ENCODE assay signal across 8 cellular contexts in the genomic region with DNA sequence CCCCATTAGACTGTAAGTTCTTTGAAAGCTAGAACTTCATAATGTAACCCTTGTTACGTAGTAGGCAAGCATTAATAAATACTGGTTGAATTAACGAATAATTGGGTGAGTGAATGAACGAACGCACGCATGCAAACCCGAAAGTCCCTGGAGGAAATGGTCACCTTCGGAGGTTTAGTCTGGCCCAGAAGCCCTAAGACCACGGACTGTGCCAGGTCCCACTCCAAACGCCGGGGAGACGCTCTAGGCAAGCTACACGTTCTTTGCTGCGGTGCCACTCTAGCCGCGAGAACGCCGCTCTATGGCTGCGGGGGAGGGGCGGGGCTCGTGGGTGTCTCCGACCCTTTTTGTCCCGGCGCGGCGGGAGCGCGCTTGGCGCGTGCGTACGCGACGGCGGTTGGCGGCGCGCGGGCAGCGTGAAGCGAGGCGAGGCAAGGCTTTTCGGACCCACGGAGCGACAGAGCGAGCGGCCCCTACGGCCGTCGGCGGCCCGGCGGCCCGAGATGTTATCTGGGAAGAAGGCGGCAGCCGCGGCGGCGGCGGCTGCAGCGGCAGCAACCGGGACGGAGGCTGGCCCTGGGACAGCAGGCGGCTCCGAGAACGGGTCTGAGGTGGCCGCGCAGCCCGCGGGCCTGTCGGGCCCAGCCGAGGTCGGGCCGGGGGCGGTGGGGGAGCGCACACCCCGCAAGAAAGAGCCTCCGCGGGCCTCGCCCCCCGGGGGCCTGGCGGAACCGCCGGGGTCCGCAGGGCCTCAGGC. TPM values are rescaled to one million over a fixed set of nuclear protein-coding genes. Genes with fewer than 3 reads are reported as not detected.
DNase-seq lines count a peak whose midpoint lies in the region; ATAC-seq and TF ChIP-seq lines count a peak whose summit lies in the region.

A gene (plus strand): TSS at position 375 of the 757 bp plus-strand sequence. CDS start 129 bp downstream, at position 504.

- intact Hi-C loops in CD4-positive, alpha-beta T cell (cut with DNase I, micrococcal nuclease) = loop anchor here in 1 of 2 experiments (2.0 kb wide), 2 partner anchors 150 to 674 kb away; a partner anchor contains a TSS
- intact Hi-C loops in activated CD4-positive, alpha-beta memory T cell treated with anti-CD3 and anti-CD28 coated beads for 36 hours (cut with micrococcal nuclease) = no loop called here
- intact Hi-C loops in dorsolateral prefrontal cortex (cut with DNase I) (loop anchor here in 1 of 2 donors (2.0 kb wide), 1 partner anchor 674 kb away; no protein-coding TSS in a partner anchor), right lobe of liver (cut with DNase I) (no loop called here)

- peak within 1 kb of the TSS; percentile 53 for H3K27ac ChIP-seq in CD4-positive, alpha-beta T cell (ENCODE audit: low read depth, low read length)
- peak within 1 kb of the TSS in 58 of 59 donors; percentile 2 to 93 (median 81) for H3K27ac ChIP-seq in dorsolateral prefrontal cortex
- peak within 1 kb of the TSS; percentile 71 to 87 (median 71) for H3K27ac ChIP-seq in right lobe of liver

- peak; percentile 81 for TF ChIP-seq POLR2A in right lobe of liver (IDR thresholded peaks at IDR 0.05)

- TF ChIP-seq CTCF in CD4-positive, alpha-beta T cell (IDR thresholded peaks at IDR 0.05) = peak; percentile 25
- TF ChIP-seq CTCF in dorsolateral prefrontal cortex (IDR thresholded peaks at IDR 0.05 in 54 of 56, conservative IDR thresholded peaks at IDR 0.05 in 2 of 56; ENCODE audit: low read depth in 1 of 56, partially characterized antibody in 56 of 56) (peak in 55 of 56 donors; percentile 8 to 76 (median 48)), right lobe of liver (IDR thresholded peaks at IDR 0.05) (peak in 3 of 4 donors; percentile 3 to 31 (median 10))

- no peaks in the 10 kb centered on the region for H3K27me3 ChIP-seq in CD4-positive, alpha-beta T cell (ENCODE audit: control insufficient read depth, insufficient read depth, low read length)
- H3K27me3 ChIP-seq in dorsolateral prefrontal cortex = no peaks in the 10 kb centered on the region
- H3K27me3 ChIP-seq in right lobe of liver = no peaks in the 10 kb centered on the region

- peak within 1 kb of the TSS; percentile 61 to 100 (median 94) for H3K4me3 ChIP-seq in dorsolateral prefrontal cortex
- H3K4me3 ChIP-seq in right lobe of liver = peak within 1 kb of the TSS; percentile 89 to 97 (median 94)

- H3K27me3 Mint-ChIP-seq in CD4-positive, alpha-beta T cell = no peaks in the 10 kb centered on the region
- H3K27me3 Mint-ChIP-seq in activated CD4-positive, alpha-beta memory T cell treated with anti-CD3 and anti-CD28 coated beads for 36 hours = no peaks in the 10 kb centered on the region

- POLR2A ChIA-PET in CD4-positive, alpha-beta T cell (lab: Charles Lee) = interaction anchor here (0.6 to 1.7 kb wide), 6 partner anchors 13 to 724 kb away, joined by 3 to 8 read pairs (median 5); a partner anchor contains a TSS
- POLR2A ChIA-PET in activated CD4-positive, alpha-beta memory T cell treated with anti-CD3 and anti-CD28 coated beads for 36 hours (lab: Charles Lee) = interaction anchor here (0.7 to 1.3 kb wide), 5 partner anchors 37 to 672 kb away, joined by 3 to 4 read pairs (median 4); a partner anchor contains a TSS

- H3K4me3 Mint-ChIP-seq in CD4-positive, alpha-beta T cell = peak within 1 kb of the TSS; percentile 99
- peak within 1 kb of the TSS; percentile 90 for H3K4me3 Mint-ChIP-seq in activated CD4-positive, alpha-beta memory T cell treated with anti-CD3 and anti-CD28 coated beads for 36 hours

- peaks cover 6% of the 10 kb centered on the region for H3K9me3 Mint-ChIP-seq in CD4-positive, alpha-beta T cell
- peaks cover 10% of the 10 kb centered on the region for H3K9me3 Mint-ChIP-seq in activated CD4-positive, alpha-beta memory T cell treated with anti-CD3 and anti-CD28 coated beads for 36 hours

- peaks cover 34% of the 10 kb centered on the region for H3K36me3 Mint-ChIP-seq in CD4-positive, alpha-beta T cell (ENCODE audit: low read depth)
- H3K36me3 Mint-ChIP-seq in activated CD4-positive, alpha-beta memory T cell treated with anti-CD3 and anti-CD28 coated beads for 36 hours = peaks cover 15% of the 10 kb centered on the region

- peaks cover 51% of the 10 kb centered on the region for H3K4me1 Mint-ChIP-seq in CD4-positive, alpha-beta T cell (ENCODE audit: low read depth)
- H3K4me1 Mint-ChIP-seq in activated CD4-positive, alpha-beta memory T cell treated with anti-CD3 and anti-CD28 coated beads for 36 hours (ENCODE audit: low read depth) = peaks cover 39% of the 10 kb centered on the region

- peak; percentile 92 to 96 (median 94) for DNase-seq in CD4-positive, alpha-beta T cell
- DNase-seq in NCI-H774 (lab: John Stamatoyannopoulos, UW) (peak; percentile 89), dorsolateral prefrontal cortex (peak; percentile 96 to 98 (median 98)), right lobe of liver (peak; percentile 97 to 98 (median 98))
- peak; percentile 96 for DNase-seq in activated CD4-positive, alpha-beta memory T cell treated with anti-CD3 and anti-CD28 coated beads for 36 hours
- peak; percentile 93 to 96 for DNase-seq in stimulated activated CD4-positive, alpha-beta T cell treated with anti-CD3 and anti-CD28 coated beads, Interleukin-4, amount 100 ng/mL, for 4 hours

- CTCF ChIA-PET in CD4-positive, alpha-beta T cell (lab: Charles Lee) = interaction anchor here (0.6 kb wide), 1 partner anchor 672 kb away, joined by 3 read pairs; a partner anchor contains a TSS
- CTCF ChIA-PET in activated CD4-positive, alpha-beta memory T cell treated with anti-CD3 and anti-CD28 coated beads for 36 hours (lab: Charles Lee) = interaction anchor here (0.7 to 3.3 kb wide), 3 partner anchors 79 to 926 kb away, joined by 3 to 18 read pairs (median 5); no protein-coding TSS in a partner anchor

- WGBS in right lobe of liver (ENCODE audit: insufficient coverage, low coverage, low lambda C conversion rate, missing lambda C conversion rate) = 4% methylated on average over 6 of the region's 84 CpGs

- peak within 1 kb of the TSS; percentile 88 for H3K27ac Mint-ChIP-seq in CD4-positive, alpha-beta T cell
- peak within 1 kb of the TSS; percentile 81 for H3K27ac Mint-ChIP-seq in activated CD4-positive, alpha-beta memory T cell treated with anti-CD3 and anti-CD28 coated beads for 36 hours

- H3K4me1 ChIP-seq in right lobe of liver = peaks cover 0 to 5% (median 0%) of the 10 kb centered on the region in 4 donors

- peak; percentile 97 for ATAC-seq in CD4-positive, alpha-beta T cell (ENCODE audit: poor library complexity)
- peak; percentile 88 for ATAC-seq in GM19395 (IDR thresholded peaks at IDR 0.05; ENCODE audit: unreplicated experiment)
- ATAC-seq in HG03565 (IDR thresholded peaks at IDR 0.05; ENCODE audit: unreplicated experiment) = peak; percentile 88
- ATAC-seq in right lobe of liver = peak; percentile 98 to 100 (median 99)

- no peaks in the 10 kb centered on the region for H3K36me3 ChIP-seq in right lobe of liver

- H3K9me3 ChIP-seq in CD4-positive, alpha-beta T cell (ENCODE audit: control insufficient read depth, low read length) = no peaks in the 10 kb centered on the region
- H3K9me3 ChIP-seq in right lobe of liver = no peaks in the 10 kb centered on the region

RNA-seq across cellular contexts. Expression of the gene that starts here (rescaled TPM):
- total RNA-seq in CD4-positive, alpha-beta T cell = 10 to 100 TPM; 38.3 to 42.4 TPM
- total RNA-seq in activated CD4-positive, alpha-beta memory T cell treated with anti-CD3 and anti-CD28 coated beads for 36 hours = 10 to 100 TPM; 60.2 to 61.9 TPM
- total RNA-seq in dorsolateral prefrontal cortex (10 to 100 TPM; 33.5 to 68.5 (median 56.1) TPM), right lobe of liver (10 to 100 TPM; 15.3 to 22.2 (median 18.6) TPM)

Comparison
In these comparisons a context has a peak if more than half of its experiments do, and no peak if none do; other contexts are left out.
1. Peak in every context shown above with its lines: DNase-seq, ATAC-seq, H3K4me3 ChIP-seq and H3K27ac ChIP-seq.